1 cellular context compared by ENCODE assay signal in the genomic region with DNA sequence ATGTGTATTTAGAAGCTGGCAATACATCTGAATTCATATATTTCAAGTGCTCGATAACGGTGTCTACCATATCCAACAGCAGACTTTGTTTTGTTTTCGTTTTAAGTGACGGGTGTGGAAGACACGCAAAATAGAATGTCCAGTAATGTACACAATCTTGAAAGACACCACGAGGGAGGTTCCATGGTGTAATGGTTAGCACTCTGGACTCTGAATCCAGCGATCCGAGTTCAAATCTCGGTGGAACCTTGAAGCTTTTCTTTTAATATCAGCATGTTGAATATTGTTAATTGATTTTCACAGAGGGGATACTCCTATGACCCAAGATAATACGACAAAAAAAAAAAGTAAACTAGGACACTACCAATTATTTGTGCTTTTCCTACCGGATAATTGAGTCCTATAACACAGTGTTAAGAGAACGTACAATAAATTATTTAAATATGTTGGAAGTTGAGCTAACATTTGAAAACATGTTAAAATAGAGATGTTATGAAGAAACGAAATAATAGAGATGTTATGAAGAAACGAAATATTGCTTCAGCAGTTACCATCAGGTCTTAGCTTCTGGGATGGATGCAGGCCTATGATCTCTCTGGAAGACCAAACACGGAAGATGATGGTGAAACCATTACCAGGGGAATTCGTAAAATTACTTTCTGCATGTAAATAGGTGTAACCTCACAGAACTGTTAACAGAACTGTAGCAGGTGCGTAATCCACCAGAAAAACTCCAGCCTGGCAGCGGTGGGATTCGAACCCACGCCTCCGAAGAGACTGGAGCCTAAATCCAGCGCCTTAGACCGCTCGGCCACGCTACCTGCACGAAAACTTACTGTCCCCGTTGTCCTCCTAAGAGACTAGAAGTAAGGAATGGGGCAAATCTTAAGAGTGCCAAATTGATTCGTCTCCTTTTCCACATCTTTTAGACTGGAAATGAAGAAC.
TF ChIP-seq lines count a peak whose summit lies in the region.

No MANE protein-coding gene starts in this region.

TF ChIP-seq in K562, 482 proteins besides CTCF, POLR2A, EP300 and RAD21 (continued from another document and continues in another):
- no peak for TF ChIP-seq MGA (IDR thresholded peaks at IDR 0.05)
- peak; percentile 57; the same call in 1 of the 2 replicates for TF ChIP-seq CHD2 (IDR thresholded peaks at IDR 0.05; ENCODE audit: low read depth, low read length)
- TF ChIP-seq, protein P1, sequence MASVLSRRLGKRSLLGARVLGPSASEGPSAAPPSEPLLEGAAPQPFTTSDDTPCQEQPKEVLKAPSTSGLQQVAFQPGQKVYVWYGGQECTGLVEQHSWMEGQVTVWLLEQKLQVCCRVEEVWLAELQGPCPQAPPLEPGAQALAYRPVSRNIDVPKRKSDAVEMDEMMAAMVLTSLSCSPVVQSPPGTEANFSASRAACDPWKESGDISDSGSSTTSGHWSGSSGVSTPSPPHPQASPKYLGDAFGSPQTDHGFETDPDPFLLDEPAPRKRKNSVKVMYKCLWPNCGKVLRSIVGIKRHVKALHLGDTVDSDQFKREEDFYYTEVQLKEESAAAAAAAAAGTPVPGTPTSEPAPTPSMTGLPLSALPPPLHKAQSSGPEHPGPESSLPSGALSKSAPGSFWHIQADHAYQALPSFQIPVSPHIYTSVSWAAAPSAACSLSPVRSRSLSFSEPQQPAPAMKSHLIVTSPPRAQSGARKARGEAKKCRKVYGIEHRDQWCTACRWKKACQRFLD (CRISPR knock-in tag; IDR thresholded peaks at IDR 0.05): no peak
- TF ChIP-seq, protein P2, sequence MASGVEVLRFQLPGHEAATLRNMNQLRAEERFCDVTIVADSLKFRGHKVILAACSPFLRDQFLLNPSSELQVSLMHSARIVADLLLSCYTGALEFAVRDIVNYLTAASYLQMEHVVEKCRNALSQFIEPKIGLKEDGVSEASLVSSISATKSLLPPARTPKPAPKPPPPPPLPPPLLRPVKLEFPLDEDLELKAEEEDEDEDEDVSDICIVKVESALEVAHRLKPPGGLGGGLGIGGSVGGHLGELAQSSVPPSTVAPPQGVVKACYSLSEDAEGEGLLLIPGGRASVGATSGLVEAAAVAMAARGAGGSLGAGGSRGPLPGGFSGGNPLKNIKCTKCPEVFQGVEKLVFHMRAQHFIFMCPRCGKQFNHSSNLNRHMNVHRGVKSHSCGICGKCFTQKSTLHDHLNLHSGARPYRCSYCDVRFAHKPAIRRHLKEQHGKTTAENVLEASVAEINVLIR (CRISPR knock-in tag; IDR thresholded peaks at IDR 0.05): no peak
- TF ChIP-seq TAF15 (IDR thresholded peaks at IDR 0.05; ENCODE audit: low read depth, low read length): no peak
- no peak for TF ChIP-seq ZNF668 (CRISPR knock-in tag; IDR thresholded peaks at IDR 0.05)
- TF ChIP-seq, protein P3, sequence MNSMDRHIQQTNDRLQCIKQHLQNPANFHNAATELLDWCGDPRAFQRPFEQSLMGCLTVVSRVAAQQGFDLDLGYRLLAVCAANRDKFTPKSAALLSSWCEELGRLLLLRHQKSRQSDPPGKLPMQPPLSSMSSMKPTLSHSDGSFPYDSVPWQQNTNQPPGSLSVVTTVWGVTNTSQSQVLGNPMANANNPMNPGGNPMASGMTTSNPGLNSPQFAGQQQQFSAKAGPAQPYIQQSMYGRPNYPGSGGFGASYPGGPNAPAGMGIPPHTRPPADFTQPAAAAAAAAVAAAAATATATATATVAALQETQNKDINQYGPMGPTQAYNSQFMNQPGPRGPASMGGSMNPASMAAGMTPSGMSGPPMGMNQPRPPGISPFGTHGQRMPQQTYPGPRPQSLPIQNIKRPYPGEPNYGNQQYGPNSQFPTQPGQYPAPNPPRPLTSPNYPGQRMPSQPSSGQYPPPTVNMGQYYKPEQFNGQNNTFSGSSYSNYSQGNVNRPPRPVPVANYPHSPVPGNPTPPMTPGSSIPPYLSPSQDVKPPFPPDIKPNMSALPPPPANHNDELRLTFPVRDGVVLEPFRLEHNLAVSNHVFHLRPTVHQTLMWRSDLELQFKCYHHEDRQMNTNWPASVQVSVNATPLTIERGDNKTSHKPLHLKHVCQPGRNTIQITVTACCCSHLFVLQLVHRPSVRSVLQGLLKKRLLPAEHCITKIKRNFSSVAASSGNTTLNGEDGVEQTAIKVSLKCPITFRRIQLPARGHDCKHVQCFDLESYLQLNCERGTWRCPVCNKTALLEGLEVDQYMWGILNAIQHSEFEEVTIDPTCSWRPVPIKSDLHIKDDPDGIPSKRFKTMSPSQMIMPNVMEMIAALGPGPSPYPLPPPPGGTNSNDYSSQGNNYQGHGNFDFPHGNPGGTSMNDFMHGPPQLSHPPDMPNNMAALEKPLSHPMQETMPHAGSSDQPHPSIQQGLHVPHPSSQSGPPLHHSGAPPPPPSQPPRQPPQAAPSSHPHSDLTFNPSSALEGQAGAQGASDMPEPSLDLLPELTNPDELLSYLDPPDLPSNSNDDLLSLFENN (IDR thresholded peaks at IDR 0.05; ENCODE audit: low read depth in 2 of 2, low read length in 2 of 2): no peak
- TF ChIP-seq, protein P4, sequence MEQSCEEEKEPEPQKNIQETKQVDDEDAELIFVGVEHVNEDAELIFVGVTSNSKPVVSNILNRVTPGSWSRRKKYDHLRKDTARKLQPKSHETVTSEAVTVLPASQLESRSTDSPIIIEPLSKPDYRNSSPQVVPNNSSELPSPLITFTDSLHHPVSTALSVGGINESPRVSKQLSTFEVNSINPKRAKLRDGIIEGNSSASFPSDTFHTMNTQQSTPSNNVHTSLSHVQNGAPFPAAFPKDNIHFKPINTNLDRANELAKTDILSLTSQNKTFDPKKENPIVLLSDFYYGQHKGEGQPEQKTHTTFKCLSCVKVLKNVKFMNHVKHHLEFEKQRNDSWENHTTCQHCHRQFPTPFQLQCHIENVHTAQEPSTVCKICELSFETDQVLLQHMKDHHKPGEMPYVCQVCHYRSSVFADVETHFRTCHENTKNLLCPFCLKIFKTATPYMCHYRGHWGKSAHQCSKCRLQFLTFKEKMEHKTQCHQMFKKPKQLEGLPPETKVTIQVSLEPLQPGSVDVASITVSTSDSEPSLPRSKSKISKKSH (CRISPR knock-in tag; IDR thresholded peaks at IDR 0.05): no peak
- TF ChIP-seq RBM22 (IDR thresholded peaks at IDR 0.05; ENCODE audit: low read depth, low read length, poor library complexity, severe bottlenecking): no peak
- TF ChIP-seq TGIF2 (CRISPR knock-in tag; IDR thresholded peaks at IDR 0.05): no peak
- TF ChIP-seq CBX8 (IDR thresholded peaks at IDR 0.05; ENCODE audit: borderline replicate concordance, extremely low read depth, low read depth, low read length, poor library complexity, severe bottlenecking): no peak
- peak; percentile 35 for TF ChIP-seq NUFIP1 (IDR thresholded peaks at IDR 0.05; ENCODE audit: partially characterized antibody)
- TF ChIP-seq DNMT1 (IDR thresholded peaks at IDR 0.05): no peak
- TF ChIP-seq MAZ (CRISPR knock-in tag; conservative IDR thresholded peaks at IDR 0.05 in 1 of 2, IDR thresholded peaks at IDR 0.05 in 1 of 2): peak; percentile 64 to 92
- TF ChIP-seq STAG1 (CRISPR knock-in tag; IDR thresholded peaks at IDR 0.05; ENCODE audit: borderline replicate concordance): no peak
- TF ChIP-seq MEIS2 (IDR thresholded peaks at IDR 0.05; ENCODE audit: partially characterized antibody): no peak
- 0 out of 2 replicates have a peak, but pooled peaks have one; percentile 53 for TF ChIP-seq GTF2E2 (tag; IDR thresholded peaks at IDR 0.05)
- TF ChIP-seq ZNF121 (CRISPR knock-in tag; conservative IDR thresholded peaks at IDR 0.05): no peak
- no peak for TF ChIP-seq ZNF561 (CRISPR knock-in tag; conservative IDR thresholded peaks at IDR 0.05)
- TF ChIP-seq SRSF7 (optimal IDR thresholded peaks at IDR 0.05; ENCODE audit: low read depth, low read length): no peak
- no peak for TF ChIP-seq ZNF12 (CRISPR knock-in tag; IDR thresholded peaks at IDR 0.05)
- TF ChIP-seq, protein P5, sequence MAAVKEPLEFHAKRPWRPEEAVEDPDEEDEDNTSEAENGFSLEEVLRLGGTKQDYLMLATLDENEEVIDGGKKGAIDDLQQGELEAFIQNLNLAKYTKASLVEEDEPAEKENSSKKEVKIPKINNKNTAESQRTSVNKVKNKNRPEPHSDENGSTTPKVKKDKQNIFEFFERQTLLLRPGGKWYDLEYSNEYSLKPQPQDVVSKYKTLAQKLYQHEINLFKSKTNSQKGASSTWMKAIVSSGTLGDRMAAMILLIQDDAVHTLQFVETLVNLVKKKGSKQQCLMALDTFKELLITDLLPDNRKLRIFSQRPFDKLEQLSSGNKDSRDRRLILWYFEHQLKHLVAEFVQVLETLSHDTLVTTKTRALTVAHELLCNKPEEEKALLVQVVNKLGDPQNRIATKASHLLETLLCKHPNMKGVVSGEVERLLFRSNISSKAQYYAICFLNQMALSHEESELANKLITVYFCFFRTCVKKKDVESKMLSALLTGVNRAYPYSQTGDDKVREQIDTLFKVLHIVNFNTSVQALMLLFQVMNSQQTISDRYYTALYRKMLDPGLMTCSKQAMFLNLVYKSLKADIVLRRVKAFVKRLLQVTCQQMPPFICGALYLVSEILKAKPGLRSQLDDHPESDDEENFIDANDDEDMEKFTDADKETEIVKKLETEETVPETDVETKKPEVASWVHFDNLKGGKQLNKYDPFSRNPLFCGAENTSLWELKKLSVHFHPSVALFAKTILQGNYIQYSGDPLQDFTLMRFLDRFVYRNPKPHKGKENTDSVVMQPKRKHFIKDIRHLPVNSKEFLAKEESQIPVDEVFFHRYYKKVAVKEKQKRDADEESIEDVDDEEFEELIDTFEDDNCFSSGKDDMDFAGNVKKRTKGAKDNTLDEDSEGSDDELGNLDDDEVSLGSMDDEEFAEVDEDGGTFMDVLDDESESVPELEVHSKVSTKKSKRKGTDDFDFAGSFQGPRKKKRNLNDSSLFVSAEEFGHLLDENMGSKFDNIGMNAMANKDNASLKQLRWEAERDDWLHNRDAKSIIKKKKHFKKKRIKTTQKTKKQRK (IDR thresholded peaks at IDR 0.05; ENCODE audit: borderline replicate concordance, low read depth, low read length): no peak
- no peak for TF ChIP-seq POLR2AphosphoS2 (IDR thresholded peaks at IDR 0.05; ENCODE audit: low read length)
- no peak for TF ChIP-seq PHTF2 (CRISPR knock-in tag; IDR thresholded peaks at IDR 0.05)
- TF ChIP-seq BRF1 (IDR thresholded peaks at IDR 0.05; ENCODE audit: borderline replicate concordance, extremely low read depth, insufficient read length): no peak
- no peak for TF ChIP-seq ILK (tag; IDR thresholded peaks at IDR 0.05; ENCODE audit: borderline replicate concordance, low read depth)
- TF ChIP-seq CSDE1 (IDR thresholded peaks at IDR 0.05): peak in 1 of 2 experiments; percentile 63; a peak in 2 of 4 replicates
